8 cellular contexts compared by ENCODE assay signal in the genomic region with DNA sequence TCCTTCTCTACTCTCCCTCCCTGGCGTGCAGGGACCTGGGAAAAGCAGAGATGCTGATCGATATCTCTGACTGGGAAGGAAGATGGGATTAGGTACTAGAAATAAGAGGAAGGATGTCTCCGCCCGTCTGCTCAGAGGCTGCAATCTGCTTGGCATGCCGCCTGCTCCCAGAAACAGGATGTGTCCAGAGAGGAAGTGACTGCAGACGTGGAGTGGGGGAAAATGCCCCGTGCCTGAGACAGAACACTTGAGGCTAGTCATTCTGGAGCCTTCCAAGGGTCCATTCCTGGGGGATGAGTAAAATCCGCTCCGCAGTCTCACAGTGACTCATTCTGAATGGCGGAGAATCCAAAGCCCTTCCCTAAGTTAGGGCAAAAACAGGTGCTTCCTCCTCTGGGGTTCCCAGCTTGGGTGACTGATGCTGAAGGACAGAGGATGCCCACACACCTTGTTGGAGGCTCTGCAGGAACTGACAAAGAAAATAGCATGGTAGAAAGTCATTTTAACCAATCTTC. TPM values are rescaled to one million over a fixed set of nuclear protein-coding genes. Genes with fewer than 3 reads are reported as not detected.
A peak's percentile ranks its signal among the peaks of the same experiment; 100 is the strongest.
DNase-seq lines count a peak whose midpoint lies in the region; ATAC-seq, FAIRE-seq and TF ChIP-seq lines count a peak whose summit lies in the region.

No MANE protein-coding gene starts in this region.

- TF ChIP-seq CTCF in Panc1 (IDR thresholded peaks at IDR 0.05) (no peak), endothelial cell (IDR thresholded peaks at IDR 0.05; ENCODE audit: unreplicated experiment) (no peak), mesothelial cell of epicardium (IDR thresholded peaks at IDR 0.05; ENCODE audit: unreplicated experiment) (no peak), GM10266 (IDR thresholded peaks at IDR 0.05; ENCODE audit: control insufficient read depth, insufficient read depth, low read depth, missing control alignments) (no peak)

- no peaks in the 10 kb centered on the region for H3K27me3 ChIP-seq in Panc1 (ENCODE audit: control insufficient read depth, insufficient read depth, low read length)
- H3K27me3 ChIP-seq in CD4-positive, alpha-beta memory T cell (ENCODE audit: insufficient read depth, low read length) = no peaks in the 10 kb centered on the region
- H3K27me3 ChIP-seq in effector memory CD4-positive, alpha-beta T cell (replicated peaks; ENCODE audit: control insufficient read depth, insufficient read depth, low read length, poor library complexity, severe bottlenecking) = no peaks in the 10 kb centered on the region

- peaks cover 7% of the 10 kb centered on the region for H3K27me3 Mint-ChIP-seq in endothelial cell (ENCODE audit: unreplicated experiment)
- H3K27me3 Mint-ChIP-seq in mesothelial cell of epicardium (ENCODE audit: low read depth) = no peaks in the 10 kb centered on the region
- H3K27me3 Mint-ChIP-seq in CD4-positive, alpha-beta memory T cell = no peaks in the 10 kb centered on the region

- H3K36me3 Mint-ChIP-seq in endothelial cell (ENCODE audit: low read depth, unreplicated experiment) (no peaks in the 10 kb centered on the region), mesothelial cell of epicardium (no peaks in the 10 kb centered on the region)
- H3K36me3 Mint-ChIP-seq in CD4-positive, alpha-beta memory T cell = peaks cover 0 to 4% of the 10 kb centered on the region in 2 donors

- no peaks in the 10 kb centered on the region for H3K9me3 ChIP-seq in Panc1 (ENCODE audit: control insufficient read depth, insufficient read depth, low read depth, low read length)
- no peaks in the 10 kb centered on the region for H3K9me3 ChIP-seq in CD4-positive, alpha-beta memory T cell (ENCODE audit: control insufficient read depth in 1 of 2, low read length in 2 of 2)
- H3K9me3 ChIP-seq in effector memory CD4-positive, alpha-beta T cell (ENCODE audit: control insufficient read depth, low read length) = no peaks in the 10 kb centered on the region

- POLR2A ChIA-PET in Panc1 (lab: Charles Lee) = no interaction called here
- POLR2A ChIA-PET in CD4-positive, alpha-beta memory T cell (lab: Charles Lee; ENCODE audit: partially characterized antibody) = interaction anchor here (3.5 kb wide), 1 partner anchor 45 kb away, joined by 25 read pairs; the partner anchor contains the start of gene SMURF2

- in situ Hi-C loops in Panc1 (cut with HindIII; ENCODE audit: low pct_unique_long_range_greater_than_20kb, low sequenced_read_pairs) = no loop called here

- H3K9me3 Mint-ChIP-seq in endothelial cell (ENCODE audit: unreplicated experiment) = no peaks in the 10 kb centered on the region
- peaks cover 9% of the 10 kb centered on the region for H3K9me3 Mint-ChIP-seq in mesothelial cell of epicardium
- H3K9me3 Mint-ChIP-seq in CD4-positive, alpha-beta memory T cell = no peaks in the 10 kb centered on the region

- peaks cover 18% of the 10 kb centered on the region for H3K4me1 ChIP-seq in Panc1 (ENCODE audit: control insufficient read depth, insufficient read depth, low read length)
- peaks cover 51% of the 10 kb centered on the region for H3K4me1 ChIP-seq in CD4-positive, alpha-beta memory T cell (ENCODE audit: insufficient read depth, low read length)
- peaks cover 20% of the 10 kb centered on the region for H3K4me1 ChIP-seq in effector memory CD4-positive, alpha-beta T cell (ENCODE audit: control insufficient read depth, insufficient read depth, low read length, poor library complexity, severe bottlenecking)

- intact Hi-C loops in Panc1 (cut with micrococcal nuclease; ENCODE audit: unreplicated experiment) = no loop called here
- intact Hi-C loops in CD4-positive, alpha-beta memory T cell (cut with micrococcal nuclease) = no loop called here

- peak overlapping the region; percentile 98 for H3K27ac Mint-ChIP-seq in endothelial cell (ENCODE audit: unreplicated experiment)
- peak overlapping the region; percentile 11 for H3K27ac Mint-ChIP-seq in mesothelial cell of epicardium
- peak overlapping the region in 3 of 7 donors; percentile 2 to 64 (median 12) for H3K27ac Mint-ChIP-seq in CD4-positive, alpha-beta memory T cell

- no peak for DNase-seq in GM12891 (ENCODE audit: insufficient read length, low spot score)
- peak; percentile 92 for DNase-seq in Panc1 (ENCODE audit: low read depth, low spot score)
- DNase-seq in endothelial cell (ENCODE audit: low spot score) = peak; percentile 72
- DNase-seq in mesothelial cell of epicardium (ENCODE audit: low spot score in 2 of 2, unreplicated experiment in 2 of 2) = peak; percentile 32 to 53
- no peak for DNase-seq in CD4-positive, alpha-beta memory T cell
- DNase-seq in GM10266 (ENCODE audit: extremely low spot score) = no peak
- no peak for DNase-seq in iPS-NIHi11 (ENCODE audit: low spot score)
- no peak for DNase-seq in effector memory CD4-positive, alpha-beta T cell

- H3K4me3 ChIP-seq in Panc1 (ENCODE audit: low read depth in 2 of 2, low read length in 2 of 2) = peak overlapping the region in 1 of 2 experiments; percentile 26; a peak in 2 of 4 replicates
- H3K4me3 ChIP-seq in CD4-positive, alpha-beta memory T cell (ENCODE audit: low read length in 2 of 2) = no peak overlapping the region
- H3K4me3 ChIP-seq in effector memory CD4-positive, alpha-beta T cell (ENCODE audit: insufficient read depth, low read depth, low read length, poor library complexity, severe bottlenecking) = no peak overlapping the region

- H3K4me1 Mint-ChIP-seq in endothelial cell (ENCODE audit: unreplicated experiment) (peaks cover 53% of the 10 kb centered on the region), mesothelial cell of epicardium (peaks cover 30% of the 10 kb centered on the region)
- H3K4me1 Mint-ChIP-seq in CD4-positive, alpha-beta memory T cell = peaks cover 41 to 54% (median 45%) of the 10 kb centered on the region in 4 donors

- CTCF ChIA-PET in Panc1 (lab: Charles Lee) = no interaction called here
- CTCF ChIA-PET in CD4-positive, alpha-beta memory T cell (lab: Charles Lee; ENCODE audit: partially characterized antibody) = interaction anchor here (0.6 kb wide), 1 partner anchor 13 kb away, joined by 3 read pairs; no protein-coding TSS in a partner anchor

- no peak for TF ChIP-seq POLR2A in GM12891 (IDR thresholded peaks at IDR 0.05; ENCODE audit: low read depth, low read length)

- peak; percentile 91 for ATAC-seq in Panc1

- H3K36me3 ChIP-seq in Panc1 (ENCODE audit: control insufficient read depth, insufficient read depth, low read length) = no peaks in the 10 kb centered on the region
- no peaks in the 10 kb centered on the region for H3K36me3 ChIP-seq in CD4-positive, alpha-beta memory T cell (ENCODE audit: insufficient read depth, low read length)
- no peaks in the 10 kb centered on the region for H3K36me3 ChIP-seq in effector memory CD4-positive, alpha-beta T cell (ENCODE audit: control insufficient read depth, insufficient read depth, low read length)

- peak overlapping the region; percentile 57; the same call in 1 of the 2 replicates for H3K27ac ChIP-seq in Panc1 (ENCODE audit: low read length)
- no peak overlapping the region for H3K27ac ChIP-seq in CD4-positive, alpha-beta memory T cell (ENCODE audit: low read depth, low read length)
- no peak overlapping the region for H3K27ac ChIP-seq in effector memory CD4-positive, alpha-beta T cell (ENCODE audit: insufficient read depth, low read length, poor library complexity, severe bottlenecking)

- FAIRE-seq in GM12891 (lab: Jason Lieb, UNC) = no peak

- BruUV-seq in Panc1 (replicated peaks; lab: Mats Ljungman, UMichigan) = no TSS peak

- H3K4me3 Mint-ChIP-seq in endothelial cell (ENCODE audit: unreplicated experiment) = peak overlapping the region; percentile 42
- no peak overlapping the region for H3K4me3 Mint-ChIP-seq in mesothelial cell of epicardium
- H3K4me3 Mint-ChIP-seq in CD4-positive, alpha-beta memory T cell = peak overlapping the region in 3 of 8 donors; percentile 22 to 43 (median 27)

TF ChIP-seq in GM12891, 5 proteins besides CTCF, POLR2A, EP300 and RAD21:
- TF ChIP-seq SPI1 (IDR thresholded peaks at IDR 0.05; ENCODE audit: low read depth, low read length) (peak; percentile 40), TAF1 (IDR thresholded peaks at IDR 0.05; ENCODE audit: low read depth, low read length) (no peak)

RNA-seq across cellular contexts. Expression of gene SMURF2, which starts 45.0 kb away (rescaled TPM):
- 3.7 TPM for polyA plus RNA-seq in GM12891 (2012; ENCODE audit: low read depth, missing spikeins)
- total RNA-seq in Panc1 (2021; ENCODE audit: unreplicated experiment) = 21.3 TPM
- 9.3 TPM for polyA plus RNA-seq in Panc1 (2012; ENCODE audit: insufficient read length)
- total RNA-seq in endothelial cell (ENCODE audit: unreplicated experiment) = 69.2 TPM
- 39.9 to 41.2 TPM (median 40.1 TPM) in 3 replicates for total RNA-seq in mesothelial cell of epicardium
- 10 to 100 TPM; 32.8 to 35.0 TPM for total RNA-seq in CD4-positive, alpha-beta memory T cell
- 1 to 10 TPM; 4.9 to 7.8 TPM for polyA plus RNA-seq in CD4-positive, alpha-beta memory T cell

Comparison
In these comparisons a context has a peak if more than half of its experiments do, and no peak if none do; other contexts are left out.
1. DNase-seq: peak in Panc1 (single experiment), endothelial cell (single experiment) and mesothelial cell of epicardium (2 of 2); none in GM12891 (single experiment), CD4-positive, alpha-beta memory T cell (0 of 5), GM10266 (single experiment), iPS-NIHi11 (single experiment) and effector memory CD4-positive, alpha-beta T cell (0 of 3).